20 cellular contexts compared by ENCODE assay signal in genomic region chr13:66691149-66691548, GRCh38.
"Had no signal": no experiment of that assay in that cellular context is flagged by ENCODE, and none has a peak within 500 bp of the region (broad histone marks: within the 10 kb centered on the region; RNA-seq: fewer than 3 reads in every experiment).

No MANE protein-coding gene starts in this region.

- H3K4me3 ChIP-seq: K562, SJSA1, SK-N-MC had no signal

- H3K27me3 ChIP-seq: SJSA1 had no signal

- H3K9me3 ChIP-seq: SJSA1 had no signal

- H3K4me2 ChIP-seq: KMS-11 had no signal

- DNase-seq: Kasumi-1, MM.1S, NCI-H1092 treated with DMSO at 0.1 percent for 48 hours, NCI-H1436, NCI-H187, NCI-H2029, NCI-H2081 treated with DMSO at 0.1 percent for 48 hours, NCI-H2227 treated with DMSO at 0.1 percent for 48 hours, NCI-H524, NCI-H526 treated with DMSO at 0.1 percent for 48 hours, NCI-H774, Right ventricle myocardium superior, RPMI8226, SIG-M5, SW 1271 had no signal

- H3K36me3 ChIP-seq: SJSA1 had no signal

- H3K27ac ChIP-seq: HL-60, KMS-11, SJSA1, SK-N-MC had no signal

- H3K9ac ChIP-seq: KMS-11 had no signal
